19 cellular contexts compared by ENCODE assay signal in genomic region chr9:32954642-32955041, GRCh38. TPM values are rescaled to one million over a fixed set of nuclear protein-coding genes. Genes with fewer than 3 reads are reported as not detected.
DNase-seq lines count a peak whose midpoint lies in the region; ATAC-seq and TF ChIP-seq lines count a peak whose summit lies in the region.
"Had no signal": no experiment of that assay in that cellular context is flagged by ENCODE, and none has a peak within 500 bp of the region (broad histone marks: within the 10 kb centered on the region; RNA-seq: fewer than 3 reads in every experiment).

No MANE protein-coding gene starts in this region.

- H3K9me3 Mint-ChIP-seq in mesothelial cell of epicardium: peaks cover 9% of the 10 kb centered on the region
- H3K9me3 Mint-ChIP-seq: activated naive CD8-positive, alpha-beta T cell treated with anti-CD3 and anti-CD28 coated beads for 36 hours; immature natural killer cell had no signal

- H3K4me3 ChIP-seq in epithelial cell of esophagus (ENCODE audit: low read length): no peak overlapping the region
- H3K4me3 ChIP-seq: BLaER1 treated with 17β-estradiol and CSF1 and Interleukin-3, amounts not matched to agents 10 nM and 100 nM; GM12878; PC-9; transverse colon had no signal

- TF ChIP-seq CTCF in epithelial cell of esophagus (IDR thresholded peaks at IDR 0.05; ENCODE audit: insufficient read depth, low read depth, low read length, missing control alignments): no peak
- TF ChIP-seq CTCF in mesothelial cell of epicardium (IDR thresholded peaks at IDR 0.05; ENCODE audit: unreplicated experiment): no peak

- H3K27me3 Mint-ChIP-seq in mesothelial cell of epicardium (ENCODE audit: low read depth): no peaks in the 10 kb centered on the region
- H3K27me3 Mint-ChIP-seq: activated naive CD8-positive, alpha-beta T cell treated with anti-CD3 and anti-CD28 coated beads for 36 hours had no signal

- peaks cover 24% of the 10 kb centered on the region for H3K4me1 Mint-ChIP-seq in mesothelial cell of epicardium
- H3K4me1 Mint-ChIP-seq: activated naive CD8-positive, alpha-beta T cell treated with anti-CD3 and anti-CD28 coated beads for 36 hours; immature natural killer cell had no signal

- no peak overlapping the region for H3K4me3 Mint-ChIP-seq in mesothelial cell of epicardium
- H3K4me3 Mint-ChIP-seq: activated naive CD8-positive, alpha-beta T cell treated with anti-CD3 and anti-CD28 coated beads for 36 hours; immature natural killer cell; naive B cell had no signal

- DNase-seq in DMS 273 (lab: John Stamatoyannopoulos, UW; ENCODE audit: unreplicated experiment) (peak; percentile 41), NCI-H146 (lab: John Stamatoyannopoulos, UW) (peak; percentile 54), epithelial cell of esophagus (ENCODE audit: low read depth) (peak; percentile 9), mesothelial cell of epicardium (ENCODE audit: low spot score in 2 of 2, unreplicated experiment in 2 of 2) (no peak), T1000 (lab: John Stamatoyannopoulos, UW) (no peak), NCI-H345 treated with DMSO at 0.1 percent for 48 hours (lab: John Stamatoyannopoulos, UW; ENCODE audit: unreplicated experiment) (no peak), RKO (ENCODE audit: low spot score) (no peak)
- DNase-seq: activated naive CD8-positive, alpha-beta T cell treated with anti-CD3 and anti-CD28 coated beads for 36 hours; DMS79; foreskin keratinocyte; immature natural killer cell; naive B cell; NCI-H2227 treated with DMSO at 0.1 percent for 48 hours; PC-9; stimulated activated CD4-positive, alpha-beta T cell treated with anti-CD3 and anti-CD28 coated beads, Interleukin-2, amount 100 ng/mL, for 48 hours; transverse colon had no signal

- peaks cover 29% of the 10 kb centered on the region for H3K36me3 Mint-ChIP-seq in mesothelial cell of epicardium

- H3K27ac Mint-ChIP-seq in mesothelial cell of epicardium: peak overlapping the region; percentile 29
- H3K27ac Mint-ChIP-seq: activated naive CD8-positive, alpha-beta T cell treated with anti-CD3 and anti-CD28 coated beads for 36 hours; immature natural killer cell; naive B cell had no signal

- ATAC-seq in GM19467 (IDR thresholded peaks at IDR 0.05; ENCODE audit: unreplicated experiment): no peak
- ATAC-seq: foreskin keratinocyte, GM12878 had no signal

RNA-seq across cellular contexts. Expression of gene APTX, which starts 46.8 kb away (rescaled TPM):
- 34.2 to 37.7 TPM (median 34.7 TPM) in 3 replicates for total RNA-seq in mesothelial cell of epicardium

Comparison
In these comparisons a context has a peak if more than half of its experiments do, and no peak if none do; other contexts are left out.
1. DNase-seq: peak in DMS 273 (single experiment), NCI-H146 (single experiment) and epithelial cell of esophagus (single experiment); none in mesothelial cell of epicardium (0 of 2), T1000 (single experiment), NCI-H345 treated with DMSO at 0.1 percent for 48 hours (single experiment) and RKO (single experiment).